ENCODE assay signal across 8 cellular contexts in the genomic region with DNA sequence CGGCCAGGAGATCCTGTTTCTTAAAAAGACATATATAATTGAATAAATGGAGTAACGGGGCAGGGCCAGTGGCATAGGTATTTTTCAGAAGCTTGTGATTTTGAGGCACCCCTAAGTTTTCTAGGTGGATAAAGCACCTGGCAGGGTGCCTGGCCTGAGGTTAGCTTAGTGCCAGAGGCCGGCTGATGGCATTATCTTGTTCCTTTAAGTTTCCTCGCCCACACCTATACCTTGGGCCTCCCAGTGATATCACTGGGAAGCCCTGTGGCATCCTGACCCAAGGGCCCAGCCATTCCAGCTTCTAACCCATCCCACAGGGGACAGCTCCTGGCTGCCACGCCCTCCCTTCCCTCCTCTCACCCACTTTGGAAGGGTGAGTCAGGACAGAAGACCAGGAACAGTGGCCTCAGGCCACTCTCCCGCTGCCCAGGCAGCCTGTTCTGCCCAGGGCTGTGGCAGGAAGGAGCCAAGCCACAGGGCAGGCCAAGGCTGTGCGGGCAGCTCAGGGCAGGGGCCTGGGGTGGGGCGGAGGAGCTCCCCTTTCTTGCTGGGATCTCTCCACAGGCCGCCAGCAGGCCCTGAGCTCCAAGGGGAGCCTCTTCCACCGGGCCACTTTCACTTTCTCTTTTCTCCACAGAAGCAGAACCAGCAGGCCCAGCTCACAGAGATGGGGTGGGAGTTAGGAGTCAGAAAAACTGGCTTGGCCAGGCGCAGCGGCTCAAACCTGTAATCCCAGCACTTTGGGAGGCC.
DNase-seq lines count a peak whose midpoint lies in the region; ATAC-seq and TF ChIP-seq lines count a peak whose summit lies in the region.

No MANE protein-coding gene starts in this region.

- H3K4me3 Mint-ChIP-seq in HFFc6: peak overlapping the region; percentile 83
- H3K4me3 Mint-ChIP-seq in T-helper 2 cell treated with Interferon-gamma antibody and Interleukin-4, amounts not matched to agents 5 μg/mL and 100 μg/mL, for 36 hours: peak overlapping the region; percentile 60
- H3K4me3 Mint-ChIP-seq in stimulated activated memory B cell treated with anti-CD40 and anti-IgM and Interleukin-4, amounts not matched to agents 10 μg/mL and 1 μg/mL and 100 μg/mL, for 72 hours: peak overlapping the region; percentile 22

- H3K27me3 Mint-ChIP-seq in HFFc6 (ENCODE audit: insufficient read depth): no peaks in the 10 kb centered on the region; the same call in 1 of the 2 replicates
- no peaks in the 10 kb centered on the region for H3K27me3 Mint-ChIP-seq in T-helper 2 cell treated with Interferon-gamma antibody and Interleukin-4, amounts not matched to agents 5 μg/mL and 100 μg/mL, for 36 hours (ENCODE audit: low read depth)
- no peaks in the 10 kb centered on the region for H3K27me3 Mint-ChIP-seq in stimulated activated memory B cell treated with anti-CD40 and anti-IgM and Interleukin-4, amounts not matched to agents 10 μg/mL and 1 μg/mL and 100 μg/mL, for 72 hours

- H3K27ac ChIP-seq in caudate nucleus (ENCODE audit: low read depth, low read length): peak overlapping the region; percentile 81

- H3K36me3 Mint-ChIP-seq in HFFc6 (ENCODE audit: low read depth): no peaks in the 10 kb centered on the region
- H3K36me3 Mint-ChIP-seq in T-helper 2 cell treated with Interferon-gamma antibody and Interleukin-4, amounts not matched to agents 5 μg/mL and 100 μg/mL, for 36 hours (ENCODE audit: low read depth): no peaks in the 10 kb centered on the region
- no peaks in the 10 kb centered on the region for H3K36me3 Mint-ChIP-seq in stimulated activated memory B cell treated with anti-CD40 and anti-IgM and Interleukin-4, amounts not matched to agents 10 μg/mL and 1 μg/mL and 100 μg/mL, for 72 hours

- H3K4me1 Mint-ChIP-seq in HFFc6 (ENCODE audit: low read depth): peaks cover 89% of the 10 kb centered on the region
- H3K4me1 Mint-ChIP-seq in T-helper 2 cell treated with Interferon-gamma antibody and Interleukin-4, amounts not matched to agents 5 μg/mL and 100 μg/mL, for 36 hours (ENCODE audit: low read depth): peaks cover 64% of the 10 kb centered on the region
- H3K4me1 Mint-ChIP-seq in stimulated activated memory B cell treated with anti-CD40 and anti-IgM and Interleukin-4, amounts not matched to agents 10 μg/mL and 1 μg/mL and 100 μg/mL, for 72 hours: peaks cover 58% of the 10 kb centered on the region

- peak overlapping the region; percentile 94 for H3K27ac Mint-ChIP-seq in HFFc6
- H3K27ac Mint-ChIP-seq in T-helper 2 cell treated with Interferon-gamma antibody and Interleukin-4, amounts not matched to agents 5 μg/mL and 100 μg/mL, for 36 hours: peak overlapping the region; percentile 85
- peak overlapping the region; percentile 90 for H3K27ac Mint-ChIP-seq in stimulated activated memory B cell treated with anti-CD40 and anti-IgM and Interleukin-4, amounts not matched to agents 10 μg/mL and 1 μg/mL and 100 μg/mL, for 72 hours

- ATAC-seq in left lobe of liver (peak; percentile 69), GM18861 (IDR thresholded peaks at IDR 0.05; ENCODE audit: unreplicated experiment) (no peak)
- no peak for ATAC-seq in stimulated activated memory B cell treated with anti-CD40 and anti-IgM and Interleukin-4, amounts not matched to agents 10 μg/mL and 1 μg/mL and 100 μg/mL, for 72 hours

- DNase-seq in AG20443 (ENCODE audit: low spot score) (peak; percentile 78), HFFc6 (peak; percentile 81), caudate nucleus (lab: John Stamatoyannopoulos, UW) (peak in 24 of 61 donors; percentile 6 to 67 (median 17)), left lobe of liver (ENCODE audit: low spot score) (peak; percentile 72), NCI-H187 treated with DMSO at 0.1 percent for 48 hours (lab: John Stamatoyannopoulos, UW) (no peak)
- DNase-seq in T-helper 2 cell treated with Interferon-gamma antibody and Interleukin-4, amounts not matched to agents 5 μg/mL and 100 μg/mL, for 36 hours (ENCODE audit: low spot score): peak; percentile 47

- H3K9me3 Mint-ChIP-seq in HFFc6: no peaks in the 10 kb centered on the region
- no peaks in the 10 kb centered on the region for H3K9me3 Mint-ChIP-seq in T-helper 2 cell treated with Interferon-gamma antibody and Interleukin-4, amounts not matched to agents 5 μg/mL and 100 μg/mL, for 36 hours
- H3K9me3 Mint-ChIP-seq in stimulated activated memory B cell treated with anti-CD40 and anti-IgM and Interleukin-4, amounts not matched to agents 10 μg/mL and 1 μg/mL and 100 μg/mL, for 72 hours: no peaks in the 10 kb centered on the region

- TF ChIP-seq CTCF in HFFc6 (IDR thresholded peaks at IDR 0.05): no peak

Comparison
In these comparisons a context has a peak if more than half of its experiments do, and no peak if none do; other contexts are left out.
1. H3K4me3 Mint-ChIP-seq: peak in every context shown above with its lines; median percentile 83 in HFFc6; 60 in T-helper 2 cell treated with Interferon-gamma antibody and Interleukin-4, amounts not matched to agents 5 μg/mL and 100 μg/mL, for 36 hours; 22 in stimulated activated memory B cell treated with anti-CD40 and anti-IgM and Interleukin-4, amounts not matched to agents 10 μg/mL and 1 μg/mL and 100 μg/mL, for 72 hours.